Comparison of ENCODE assay signal across 1 cellular context in the genomic region with DNA sequence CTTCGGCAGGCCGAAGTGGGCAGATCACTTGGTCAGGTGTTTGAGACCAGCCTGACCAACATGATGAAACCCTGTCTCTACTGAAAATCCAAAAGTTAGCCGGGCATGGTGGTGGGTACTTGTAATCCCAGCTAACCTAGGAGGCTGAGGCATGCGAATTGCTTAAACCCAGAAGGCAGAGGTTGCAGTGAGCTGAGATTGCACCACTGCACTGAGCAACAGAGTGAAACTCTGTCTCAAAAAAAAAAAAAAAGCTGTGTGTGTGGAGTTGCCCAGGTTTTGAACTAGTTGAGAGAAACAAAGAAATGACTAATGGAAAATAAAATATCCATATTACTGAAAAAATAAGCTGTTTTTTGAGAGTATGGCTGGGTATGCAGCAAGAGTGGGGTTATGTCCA.
TF ChIP-seq lines count a peak whose summit lies in the region.

No MANE protein-coding gene starts in this region.

TF ChIP-seq in IMR-90, 13 proteins besides CTCF, POLR2A, EP300 and RAD21:
- TF ChIP-seq FOS (IDR thresholded peaks at IDR 0.05; ENCODE audit: low read depth, low read length): no peak
- TF ChIP-seq RCOR1 (IDR thresholded peaks at IDR 0.05; ENCODE audit: insufficient replicate concordance, low read length): no peak
- TF ChIP-seq, protein P1, sequence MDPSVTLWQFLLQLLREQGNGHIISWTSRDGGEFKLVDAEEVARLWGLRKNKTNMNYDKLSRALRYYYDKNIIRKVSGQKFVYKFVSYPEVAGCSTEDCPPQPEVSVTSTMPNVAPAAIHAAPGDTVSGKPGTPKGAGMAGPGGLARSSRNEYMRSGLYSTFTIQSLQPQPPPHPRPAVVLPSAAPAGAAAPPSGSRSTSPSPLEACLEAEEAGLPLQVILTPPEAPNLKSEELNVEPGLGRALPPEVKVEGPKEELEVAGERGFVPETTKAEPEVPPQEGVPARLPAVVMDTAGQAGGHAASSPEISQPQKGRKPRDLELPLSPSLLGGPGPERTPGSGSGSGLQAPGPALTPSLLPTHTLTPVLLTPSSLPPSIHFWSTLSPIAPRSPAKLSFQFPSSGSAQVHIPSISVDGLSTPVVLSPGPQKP (IDR thresholded peaks at IDR 0.05; ENCODE audit: borderline replicate concordance, low read depth, low read length): no peak
- TF ChIP-seq CEBPB (IDR thresholded peaks at IDR 0.05; ENCODE audit: low read depth, low read length): no peak
- no peak for TF ChIP-seq MXI1 (IDR thresholded peaks at IDR 0.05; ENCODE audit: borderline replicate concordance, low read depth, low read length)
- no peak for TF ChIP-seq BHLHE40 (IDR thresholded peaks at IDR 0.05; ENCODE audit: low read depth, low read length)
- no peak for TF ChIP-seq CHD1 (IDR thresholded peaks at IDR 0.05; ENCODE audit: low read depth, low read length)
- TF ChIP-seq MAZ (IDR thresholded peaks at IDR 0.05; ENCODE audit: borderline replicate concordance, low read depth, low read length): no peak
- TF ChIP-seq, protein P2, sequence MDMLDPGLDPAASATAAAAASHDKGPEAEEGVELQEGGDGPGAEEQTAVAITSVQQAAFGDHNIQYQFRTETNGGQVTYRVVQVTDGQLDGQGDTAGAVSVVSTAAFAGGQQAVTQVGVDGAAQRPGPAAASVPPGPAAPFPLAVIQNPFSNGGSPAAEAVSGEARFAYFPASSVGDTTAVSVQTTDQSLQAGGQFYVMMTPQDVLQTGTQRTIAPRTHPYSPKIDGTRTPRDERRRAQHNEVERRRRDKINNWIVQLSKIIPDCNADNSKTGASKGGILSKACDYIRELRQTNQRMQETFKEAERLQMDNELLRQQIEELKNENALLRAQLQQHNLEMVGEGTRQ (IDR thresholded peaks at IDR 0.05; ENCODE audit: low read depth, low read length): no peak
- no peak for TF ChIP-seq SMC3 (IDR thresholded peaks at IDR 0.05; ENCODE audit: low read depth, low read length)
- TF ChIP-seq MAFK (IDR thresholded peaks at IDR 0.05; ENCODE audit: low read depth, low read length): no peak
- TF ChIP-seq RFX5 (IDR thresholded peaks at IDR 0.05; ENCODE audit: low read depth, low read length): no peak
